ENCODE assay signal across 1 cellular context in the genomic region with DNA sequence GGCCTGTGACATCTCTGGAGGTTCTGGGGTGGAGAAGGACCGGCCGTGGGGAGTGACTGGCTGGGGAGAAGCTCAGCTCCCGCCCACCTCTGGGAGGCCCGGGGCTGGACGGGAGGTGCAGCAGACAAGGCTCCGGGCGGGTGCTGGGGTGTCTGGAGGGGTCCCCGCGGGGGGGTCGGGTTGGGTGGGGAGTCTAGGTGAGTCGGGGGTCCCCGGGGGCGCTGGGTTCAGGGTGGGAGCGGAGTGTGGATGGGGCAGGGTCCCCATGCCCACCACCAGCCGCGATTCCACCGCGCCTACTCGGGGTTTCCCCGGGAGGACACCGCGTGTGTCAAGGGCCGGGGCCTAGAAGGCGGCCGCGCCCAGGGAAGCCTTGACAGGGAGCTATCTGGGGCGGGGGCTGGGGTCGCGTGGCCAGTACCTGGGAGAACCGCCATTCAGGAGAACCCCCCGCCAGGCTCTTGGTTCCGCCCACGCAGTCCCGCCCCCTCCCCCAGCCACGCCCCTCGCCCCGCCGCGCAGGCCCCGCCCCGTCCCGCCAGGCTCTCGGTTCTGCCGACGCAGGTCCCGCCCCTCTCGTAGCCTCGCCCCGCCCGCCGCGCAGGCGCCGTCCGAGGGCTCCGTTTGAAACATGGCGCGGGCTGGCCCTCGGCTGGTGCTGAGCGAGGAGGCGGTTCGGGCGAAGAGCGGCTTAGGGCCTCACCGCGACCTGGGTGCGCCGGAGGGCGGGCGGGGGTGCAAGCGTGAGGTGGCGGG.
TF ChIP-seq lines count a peak whose summit lies in the region.

A gene with protein sequence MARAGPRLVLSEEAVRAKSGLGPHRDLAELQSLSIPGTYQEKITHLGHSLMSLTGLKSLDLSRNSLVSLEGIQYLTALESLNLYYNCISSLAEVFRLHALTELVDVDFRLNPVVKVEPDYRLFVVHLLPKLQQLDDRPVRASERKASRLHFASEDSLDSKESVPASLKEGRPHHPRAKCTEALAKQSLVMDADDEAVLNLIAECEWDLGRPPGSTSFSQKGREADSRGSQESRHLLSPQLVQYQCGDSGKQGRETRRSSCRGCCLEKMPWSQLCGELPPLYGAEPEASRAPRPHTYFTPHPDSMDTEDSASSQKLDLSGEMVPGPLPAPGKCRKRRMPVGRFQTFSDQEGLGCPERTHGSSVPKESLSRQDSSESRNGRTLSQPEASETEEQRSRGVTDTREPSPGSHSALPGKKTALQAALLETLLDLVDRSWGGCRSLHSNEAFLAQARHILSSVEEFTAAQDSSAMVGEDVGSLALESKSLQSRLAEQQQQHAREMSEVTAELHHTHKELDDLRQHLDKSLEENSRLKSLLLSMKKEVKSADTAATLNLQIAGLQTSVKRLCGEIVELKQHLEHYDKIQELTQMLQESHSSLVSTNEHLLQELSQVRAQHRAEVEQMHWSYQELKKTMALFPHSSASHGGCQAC (plus strand): TSS at position 610 of the 756 bp plus-strand sequence. CDS start 22 bp downstream, at position 632.

TF ChIP-seq in K562, 482 proteins besides CTCF, POLR2A, EP300 and RAD21 (continued from another document and continues in another):
- TF ChIP-seq, protein P1, sequence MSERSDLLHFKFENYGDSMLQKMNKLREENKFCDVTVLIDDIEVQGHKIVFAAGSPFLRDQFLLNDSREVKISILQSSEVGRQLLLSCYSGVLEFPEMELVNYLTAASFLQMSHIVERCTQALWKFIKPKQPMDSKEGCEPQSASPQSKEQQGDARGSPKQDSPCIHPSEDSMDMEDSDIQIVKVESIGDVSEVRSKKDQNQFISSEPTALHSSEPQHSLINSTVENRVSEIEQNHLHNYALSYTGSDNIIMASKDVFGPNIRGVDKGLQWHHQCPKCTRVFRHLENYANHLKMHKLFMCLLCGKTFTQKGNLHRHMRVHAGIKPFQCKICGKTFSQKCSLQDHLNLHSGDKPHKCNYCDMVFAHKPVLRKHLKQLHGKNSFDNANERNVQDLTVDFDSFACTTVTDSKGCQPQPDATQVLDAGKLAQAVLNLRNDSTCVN (CRISPR knock-in tag; IDR thresholded peaks at IDR 0.05) = no peak
- TF ChIP-seq ZBTB7A (IDR thresholded peaks at IDR 0.05; ENCODE audit: borderline replicate concordance, control insufficient read depth, low read depth, low read length) (peak; percentile 79), CTBP1 (IDR thresholded peaks at IDR 0.05; ENCODE audit: borderline replicate concordance) (no peak), NFATC3 (IDR thresholded peaks at IDR 0.05) (no peak), MTF1 (CRISPR knock-in tag; IDR thresholded peaks at IDR 0.05; ENCODE audit: borderline replicate concordance) (no peak), ARHGAP35 (IDR thresholded peaks at IDR 0.05; ENCODE audit: partially characterized antibody) (no peak), SREBF2 (CRISPR knock-in tag; IDR thresholded peaks at IDR 0.05) (no peak), ZNF695 (CRISPR knock-in tag; IDR thresholded peaks at IDR 0.05) (no peak), GATA2 (CRISPR knock-in tag; IDR thresholded peaks at IDR 0.05) (no peak), HMGN3 (IDR thresholded peaks at IDR 0.05; ENCODE audit: borderline replicate concordance, extremely low read depth, insufficient read length, low read depth, low read length) (peak; percentile 48), SIN3B (IDR thresholded peaks at IDR 0.05; ENCODE audit: low read depth) (no peak), ZNF445 (CRISPR knock-in tag; IDR thresholded peaks at IDR 0.05; ENCODE audit: low read depth) (peak; percentile 22; the same call in 1 of the 2 replicates), SUPT5H (IDR thresholded peaks at IDR 0.05) (peak; percentile 54), MYC (IDR thresholded peaks at IDR 0.05; ENCODE audit: low read depth, low read length) (0 out of 2 replicates have a peak, but pooled peaks have one; percentile 2), MYC (CRISPR knock-in tag; IDR thresholded peaks at IDR 0.05; ENCODE audit: borderline replicate concordance, low read depth) (no peak), ADNP (tag; IDR thresholded peaks at IDR 0.05) (no peak), MCM7 (IDR thresholded peaks at IDR 0.05) (no peak), PCBP1 (IDR thresholded peaks at IDR 0.05; ENCODE audit: low read depth, low read length, poor library complexity, severe bottlenecking) (peak; percentile 70), TCF7L2 (IDR thresholded peaks at IDR 0.05; ENCODE audit: low read depth, low read length) (peak; percentile 45; the same call in 1 of the 2 replicates), ZNF316 (IDR thresholded peaks at IDR 0.05) (no peak), KDM5B (IDR thresholded peaks at IDR 0.05; ENCODE audit: insufficient replicate concordance, low read depth, low read length) (peak; percentile 43)
- TF ChIP-seq, protein P2, sequence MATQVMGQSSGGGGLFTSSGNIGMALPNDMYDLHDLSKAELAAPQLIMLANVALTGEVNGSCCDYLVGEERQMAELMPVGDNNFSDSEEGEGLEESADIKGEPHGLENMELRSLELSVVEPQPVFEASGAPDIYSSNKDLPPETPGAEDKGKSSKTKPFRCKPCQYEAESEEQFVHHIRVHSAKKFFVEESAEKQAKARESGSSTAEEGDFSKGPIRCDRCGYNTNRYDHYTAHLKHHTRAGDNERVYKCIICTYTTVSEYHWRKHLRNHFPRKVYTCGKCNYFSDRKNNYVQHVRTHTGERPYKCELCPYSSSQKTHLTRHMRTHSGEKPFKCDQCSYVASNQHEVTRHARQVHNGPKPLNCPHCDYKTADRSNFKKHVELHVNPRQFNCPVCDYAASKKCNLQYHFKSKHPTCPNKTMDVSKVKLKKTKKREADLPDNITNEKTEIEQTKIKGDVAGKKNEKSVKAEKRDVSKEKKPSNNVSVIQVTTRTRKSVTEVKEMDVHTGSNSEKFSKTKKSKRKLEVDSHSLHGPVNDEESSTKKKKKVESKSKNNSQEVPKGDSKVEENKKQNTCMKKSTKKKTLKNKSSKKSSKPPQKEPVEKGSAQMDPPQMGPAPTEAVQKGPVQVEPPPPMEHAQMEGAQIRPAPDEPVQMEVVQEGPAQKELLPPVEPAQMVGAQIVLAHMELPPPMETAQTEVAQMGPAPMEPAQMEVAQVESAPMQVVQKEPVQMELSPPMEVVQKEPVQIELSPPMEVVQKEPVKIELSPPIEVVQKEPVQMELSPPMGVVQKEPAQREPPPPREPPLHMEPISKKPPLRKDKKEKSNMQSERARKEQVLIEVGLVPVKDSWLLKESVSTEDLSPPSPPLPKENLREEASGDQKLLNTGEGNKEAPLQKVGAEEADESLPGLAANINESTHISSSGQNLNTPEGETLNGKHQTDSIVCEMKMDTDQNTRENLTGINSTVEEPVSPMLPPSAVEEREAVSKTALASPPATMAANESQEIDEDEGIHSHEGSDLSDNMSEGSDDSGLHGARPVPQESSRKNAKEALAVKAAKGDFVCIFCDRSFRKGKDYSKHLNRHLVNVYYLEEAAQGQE (CRISPR knock-in tag; IDR thresholded peaks at IDR 0.05; ENCODE audit: low read depth) = 0 out of 2 replicates have a peak, but pooled peaks have one; percentile 45
- TF ChIP-seq, protein P3, sequence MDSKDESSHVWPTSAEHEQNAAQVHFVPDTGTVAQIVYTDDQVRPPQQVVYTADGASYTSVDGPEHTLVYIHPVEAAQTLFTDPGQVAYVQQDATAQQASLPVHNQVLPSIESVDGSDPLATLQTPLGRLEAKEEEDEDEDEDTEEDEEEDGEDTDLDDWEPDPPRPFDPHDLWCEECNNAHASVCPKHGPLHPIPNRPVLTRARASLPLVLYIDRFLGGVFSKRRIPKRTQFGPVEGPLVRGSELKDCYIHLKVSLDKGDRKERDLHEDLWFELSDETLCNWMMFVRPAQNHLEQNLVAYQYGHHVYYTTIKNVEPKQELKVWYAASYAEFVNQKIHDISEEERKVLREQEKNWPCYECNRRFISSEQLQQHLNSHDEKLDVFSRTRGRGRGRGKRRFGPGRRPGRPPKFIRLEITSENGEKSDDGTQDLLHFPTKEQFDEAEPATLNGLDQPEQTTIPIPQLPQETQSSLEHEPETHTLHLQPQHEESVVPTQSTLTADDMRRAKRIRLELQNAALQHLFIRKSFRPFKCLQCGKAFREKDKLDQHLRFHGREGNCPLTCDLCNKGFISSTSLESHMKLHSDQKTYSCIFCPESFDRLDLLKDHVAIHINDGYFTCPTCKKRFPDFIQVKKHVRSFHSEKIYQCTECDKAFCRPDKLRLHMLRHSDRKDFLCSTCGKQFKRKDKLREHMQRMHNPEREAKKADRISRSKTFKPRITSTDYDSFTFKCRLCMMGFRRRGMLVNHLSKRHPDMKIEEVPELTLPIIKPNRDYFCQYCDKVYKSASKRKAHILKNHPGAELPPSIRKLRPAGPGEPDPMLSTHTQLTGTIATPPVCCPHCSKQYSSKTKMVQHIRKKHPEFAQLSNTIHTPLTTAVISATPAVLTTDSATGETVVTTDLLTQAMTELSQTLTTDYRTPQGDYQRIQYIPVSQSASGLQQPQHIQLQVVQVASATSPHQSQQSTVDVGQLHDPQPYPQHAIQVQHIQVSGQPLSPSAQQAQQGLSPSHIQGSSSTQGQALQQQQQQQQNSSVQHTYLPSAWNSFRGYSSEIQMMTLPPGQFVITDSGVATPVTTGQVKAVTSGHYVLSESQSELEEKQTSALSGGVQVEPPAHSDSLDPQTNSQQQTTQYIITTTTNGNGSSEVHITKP (IDR thresholded peaks at IDR 0.05; ENCODE audit: partially characterized antibody) = peak; percentile 98
- TF ChIP-seq, protein P4, sequence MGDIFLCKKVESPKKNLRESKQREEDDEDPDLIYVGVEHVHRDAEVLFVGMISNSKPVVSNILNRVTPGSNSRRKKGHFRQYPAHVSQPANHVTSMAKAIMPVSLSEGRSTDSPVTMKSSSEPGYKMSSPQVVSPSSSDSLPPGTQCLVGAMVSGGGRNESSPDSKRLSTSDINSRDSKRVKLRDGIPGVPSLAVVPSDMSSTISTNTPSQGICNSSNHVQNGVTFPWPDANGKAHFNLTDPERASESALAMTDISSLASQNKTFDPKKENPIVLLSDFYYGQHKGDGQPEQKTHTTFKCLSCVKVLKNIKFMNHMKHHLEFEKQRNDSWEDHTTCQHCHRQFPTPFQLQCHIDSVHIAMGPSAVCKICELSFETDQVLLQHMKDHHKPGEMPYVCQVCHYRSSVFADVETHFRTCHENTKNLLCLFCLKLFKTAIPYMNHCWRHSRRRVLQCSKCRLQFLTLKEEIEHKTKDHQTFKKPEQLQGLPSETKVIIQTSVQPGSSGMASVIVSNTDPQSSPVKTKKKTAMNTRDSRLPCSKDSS (IDR thresholded peaks at IDR 0.05; ENCODE audit: low read depth, partially characterized antibody) = no peak
- TF ChIP-seq, protein P5, sequence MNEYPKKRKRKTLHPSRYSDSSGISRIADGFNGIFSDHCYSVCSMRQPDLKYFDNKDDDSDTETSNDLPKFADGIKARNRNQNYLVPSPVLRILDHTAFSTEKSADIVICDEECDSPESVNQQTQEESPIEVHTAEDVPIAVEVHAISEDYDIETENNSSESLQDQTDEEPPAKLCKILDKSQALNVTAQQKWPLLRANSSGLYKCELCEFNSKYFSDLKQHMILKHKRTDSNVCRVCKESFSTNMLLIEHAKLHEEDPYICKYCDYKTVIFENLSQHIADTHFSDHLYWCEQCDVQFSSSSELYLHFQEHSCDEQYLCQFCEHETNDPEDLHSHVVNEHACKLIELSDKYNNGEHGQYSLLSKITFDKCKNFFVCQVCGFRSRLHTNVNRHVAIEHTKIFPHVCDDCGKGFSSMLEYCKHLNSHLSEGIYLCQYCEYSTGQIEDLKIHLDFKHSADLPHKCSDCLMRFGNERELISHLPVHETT (CRISPR knock-in tag; conservative IDR thresholded peaks at IDR 0.05 in 1 of 2, IDR thresholded peaks at IDR 0.05 in 1 of 2) = peak in 1 of 2 experiments; percentile 54; a peak in 1 of 4 replicates
- TF ChIP-seq, protein P6, sequence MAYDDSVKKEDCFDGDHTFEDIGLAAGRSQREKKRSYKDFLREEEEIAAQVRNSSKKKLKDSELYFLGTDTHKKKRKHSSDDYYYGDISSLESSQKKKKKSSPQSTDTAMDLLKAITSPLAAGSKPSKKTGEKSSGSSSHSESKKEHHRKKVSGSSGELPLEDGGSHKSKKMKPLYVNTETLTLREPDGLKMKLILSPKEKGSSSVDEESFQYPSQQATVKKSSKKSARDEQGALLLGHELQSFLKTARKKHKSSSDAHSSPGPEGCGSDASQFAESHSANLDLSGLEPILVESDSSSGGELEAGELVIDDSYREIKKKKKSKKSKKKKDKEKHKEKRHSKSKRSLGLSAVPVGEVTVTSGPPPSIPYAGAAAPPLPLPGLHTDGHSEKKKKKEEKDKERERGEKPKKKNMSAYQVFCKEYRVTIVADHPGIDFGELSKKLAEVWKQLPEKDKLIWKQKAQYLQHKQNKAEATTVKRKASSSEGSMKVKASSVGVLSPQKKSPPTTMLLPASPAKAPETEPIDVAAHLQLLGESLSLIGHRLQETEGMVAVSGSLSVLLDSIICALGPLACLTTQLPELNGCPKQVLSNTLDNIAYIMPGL (CRISPR knock-in tag; IDR thresholded peaks at IDR 0.05) = no peak
- TF ChIP-seq, protein P7, sequence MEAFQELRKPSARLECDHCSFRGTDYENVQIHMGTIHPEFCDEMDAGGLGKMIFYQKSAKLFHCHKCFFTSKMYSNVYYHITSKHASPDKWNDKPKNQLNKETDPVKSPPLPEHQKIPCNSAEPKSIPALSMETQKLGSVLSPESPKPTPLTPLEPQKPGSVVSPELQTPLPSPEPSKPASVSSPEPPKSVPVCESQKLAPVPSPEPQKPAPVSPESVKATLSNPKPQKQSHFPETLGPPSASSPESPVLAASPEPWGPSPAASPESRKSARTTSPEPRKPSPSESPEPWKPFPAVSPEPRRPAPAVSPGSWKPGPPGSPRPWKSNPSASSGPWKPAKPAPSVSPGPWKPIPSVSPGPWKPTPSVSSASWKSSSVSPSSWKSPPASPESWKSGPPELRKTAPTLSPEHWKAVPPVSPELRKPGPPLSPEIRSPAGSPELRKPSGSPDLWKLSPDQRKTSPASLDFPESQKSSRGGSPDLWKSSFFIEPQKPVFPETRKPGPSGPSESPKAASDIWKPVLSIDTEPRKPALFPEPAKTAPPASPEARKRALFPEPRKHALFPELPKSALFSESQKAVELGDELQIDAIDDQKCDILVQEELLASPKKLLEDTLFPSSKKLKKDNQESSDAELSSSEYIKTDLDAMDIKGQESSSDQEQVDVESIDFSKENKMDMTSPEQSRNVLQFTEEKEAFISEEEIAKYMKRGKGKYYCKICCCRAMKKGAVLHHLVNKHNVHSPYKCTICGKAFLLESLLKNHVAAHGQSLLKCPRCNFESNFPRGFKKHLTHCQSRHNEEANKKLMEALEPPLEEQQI (IDR thresholded peaks at IDR 0.05) = no peak
- TF ChIP-seq, protein P8, sequence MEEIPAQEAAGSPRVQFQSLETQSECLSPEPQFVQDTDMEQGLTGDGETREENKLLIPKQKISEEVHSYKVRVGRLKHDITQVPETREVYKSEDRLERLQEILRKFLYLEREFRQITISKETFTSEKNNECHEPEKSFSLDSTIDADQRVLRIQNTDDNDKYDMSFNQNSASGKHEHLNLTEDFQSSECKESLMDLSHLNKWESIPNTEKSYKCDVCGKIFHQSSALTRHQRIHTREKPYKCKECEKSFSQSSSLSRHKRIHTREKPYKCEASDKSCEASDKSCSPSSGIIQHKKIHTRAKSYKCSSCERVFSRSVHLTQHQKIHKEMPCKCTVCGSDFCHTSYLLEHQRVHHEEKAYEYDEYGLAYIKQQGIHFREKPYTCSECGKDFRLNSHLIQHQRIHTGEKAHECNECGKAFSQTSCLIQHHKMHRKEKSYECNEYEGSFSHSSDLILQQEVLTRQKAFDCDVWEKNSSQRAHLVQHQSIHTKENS (CRISPR knock-in tag; IDR thresholded peaks at IDR 0.05) = no peak
- TF ChIP-seq, protein P9, sequence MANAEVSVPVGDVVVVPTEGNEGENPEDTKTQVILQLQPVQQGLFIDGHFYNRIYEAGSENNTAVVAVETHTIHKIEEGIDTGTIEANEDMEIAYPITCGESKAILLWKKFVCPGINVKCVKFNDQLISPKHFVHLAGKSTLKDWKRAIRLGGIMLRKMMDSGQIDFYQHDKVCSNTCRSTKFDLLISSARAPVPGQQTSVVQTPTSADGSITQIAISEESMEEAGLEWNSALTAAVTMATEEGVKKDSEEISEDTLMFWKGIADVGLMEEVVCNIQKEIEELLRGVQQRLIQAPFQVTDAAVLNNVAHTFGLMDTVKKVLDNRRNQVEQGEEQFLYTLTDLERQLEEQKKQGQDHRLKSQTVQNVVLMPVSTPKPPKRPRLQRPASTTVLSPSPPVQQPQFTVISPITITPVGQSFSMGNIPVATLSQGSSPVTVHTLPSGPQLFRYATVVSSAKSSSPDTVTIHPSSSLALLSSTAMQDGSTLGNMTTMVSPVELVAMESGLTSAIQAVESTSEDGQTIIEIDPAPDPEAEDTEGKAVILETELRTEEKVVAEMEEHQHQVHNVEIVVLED (CRISPR knock-in tag; IDR thresholded peaks at IDR 0.05) = no peak
